In genomic region chr7:127209886-127210285, GRCh38 we compare ENCODE assay signal across 41 cellular contexts. TPM values are rescaled to one million over a fixed set of nuclear protein-coding genes. Genes with fewer than 3 reads are reported as not detected.
"Had no signal": no experiment of that assay in that cellular context is flagged by ENCODE, and none has a peak within 500 bp of the region (broad histone marks: within the 10 kb centered on the region; RNA-seq: fewer than 3 reads in every experiment).

No MANE protein-coding gene starts in this region.

- H3K36me3 Mint-ChIP-seq: activated naive CD4-positive, alpha-beta T cell treated with anti-CD3 and anti-CD28 coated beads, Interleukin-2, amount 10 ng/mL, durations not matched to agents 7 days and 5 days; activated naive CD4-positive, alpha-beta T cell treated with anti-CD3 and anti-CD28 coated beads, Interleukin-2, amount 50 U/mL, for 24 hours; activated naive CD4-positive, alpha-beta T cell treated with anti-CD3 and anti-CD28 coated beads, Interleukin-2, amount 50 U/mL, for 72 hours; activated naive CD8-positive, alpha-beta T cell; activated naive CD8-positive, alpha-beta T cell treated with anti-CD3 and anti-CD28 coated beads for 36 hours; activated naive CD8-positive, alpha-beta T cell treated with anti-CD3 and anti-CD28 coated beads, Interleukin-2, amount 10 ng/mL, durations not matched to agents 7 days and 5 days; brain had no signal

- FAIRE-seq: astrocyte, bronchial epithelial cell had no signal

- H3K36me3 ChIP-seq: adrenal gland, ascending aorta, brain microvascular endothelial cell, breast epithelium, cardiac muscle cell had no signal

- ATAC-seq: activated naive CD4-positive, alpha-beta T cell treated with anti-CD3 and anti-CD28 coated beads, Interleukin-2, amount 50 U/mL, for 72 hours; activated naive CD8-positive, alpha-beta T cell treated with anti-CD3 and anti-CD28 coated beads, Interleukin-2, amount 50 U/mL, for 24 hours; activated T-cell treated with anti-CD3 and anti-CD28 coated beads, Interleukin-2, amount 50 U/mL, for 4 hours; activated T-cell treated with anti-CD3 and anti-CD28 coated beads, Interleukin-2, amount 50 U/mL, for 72 hours; activated T-helper 17 cell treated with anti-CD3 and anti-CD28 coated beads, Interleukin-2, amount 50 U/mL, for 72 hours; body of pancreas had no signal

- H3K4me1 ChIP-seq: adrenal gland, ascending aorta, breast epithelium had no signal

- H3K27ac Mint-ChIP-seq: activated naive CD4-positive, alpha-beta T cell treated with anti-CD3 and anti-CD28 coated beads for 36 hours; activated naive CD4-positive, alpha-beta T cell treated with anti-CD3 and anti-CD28 coated beads, Interleukin-2, amount 10 ng/mL, durations not matched to agents 7 days and 5 days; activated naive CD4-positive, alpha-beta T cell treated with anti-CD3 and anti-CD28 coated beads, Interleukin-2, amount 50 U/mL, for 24 hours; activated naive CD4-positive, alpha-beta T cell treated with anti-CD3 and anti-CD28 coated beads, Interleukin-2, amount 50 U/mL, for 72 hours; activated naive CD8-positive, alpha-beta T cell; activated naive CD8-positive, alpha-beta T cell treated with anti-CD3 and anti-CD28 coated beads for 36 hours; activated naive CD8-positive, alpha-beta T cell treated with anti-CD3 and anti-CD28 coated beads, Interleukin-2, amount 10 ng/mL, durations not matched to agents 7 days and 5 days; activated naive CD8-positive, alpha-beta T cell treated with anti-CD3 and anti-CD28 coated beads, Interleukin-2, amount 50 U/mL, for 24 hours; activated T-cell treated with anti-CD3 and anti-CD28 coated beads, Interleukin-2, amount 50 U/mL, for 24 hours; activated T-cell treated with anti-CD3 and anti-CD28 coated beads, Interleukin-2, amount 50 U/mL, for 72 hours; activated T-helper 1 cell treated with anti-CD3 and anti-CD28 coated beads, Interleukin-12 subunit alpha, Interleukin-12 subunit beta, Interleukin-2, Interleukin-4 antibody, amounts not matched to agents 30 ng/mL and 10 ng/mL and 1 ng/mL, durations not matched to agents 14 hours and 24 hours and 36 hours; activated T-helper 17 cell treated with anti-CD3 and anti-CD28 coated beads, Interleukin-2, amount 50 U/mL, for 72 hours; activated T-helper 2 cell treated with anti-CD3 and anti-CD28 coated beads, Interferon-gamma antibody, Interleukin-2, Interleukin-4, amounts not matched to agents 10 μg/mL and 5 μg/mL and 100 μg/mL, durations not matched to agents 14 hours and 24 hours and 36 hours; brain had no signal

- H3K9me3 Mint-ChIP-seq: activated naive CD4-positive, alpha-beta T cell treated with anti-CD3 and anti-CD28 coated beads for 36 hours; activated naive CD4-positive, alpha-beta T cell treated with anti-CD3 and anti-CD28 coated beads, Interleukin-2, amount 10 ng/mL, durations not matched to agents 7 days and 5 days; activated naive CD4-positive, alpha-beta T cell treated with anti-CD3 and anti-CD28 coated beads, Interleukin-2, amount 50 U/mL, for 24 hours; activated naive CD4-positive, alpha-beta T cell treated with anti-CD3 and anti-CD28 coated beads, Interleukin-2, amount 50 U/mL, for 72 hours; activated naive CD8-positive, alpha-beta T cell treated with anti-CD3 and anti-CD28 coated beads for 36 hours; activated naive CD8-positive, alpha-beta T cell treated with anti-CD3 and anti-CD28 coated beads, Interleukin-2, amount 50 U/mL, for 24 hours; activated T-cell treated with anti-CD3 and anti-CD28 coated beads, Interleukin-2, amount 50 U/mL, for 24 hours; activated T-cell treated with anti-CD3 and anti-CD28 coated beads, Interleukin-2, amount 50 U/mL, for 4 hours; activated T-cell treated with anti-CD3 and anti-CD28 coated beads, Interleukin-2, amount 50 U/mL, for 72 hours; activated T-helper 1 cell treated with anti-CD3 and anti-CD28 coated beads, Interleukin-12 subunit alpha, Interleukin-12 subunit beta, Interleukin-2, Interleukin-4 antibody, amounts not matched to agents 30 ng/mL and 10 ng/mL and 1 ng/mL, durations not matched to agents 14 hours and 24 hours and 36 hours; activated T-helper 17 cell treated with anti-CD3 and anti-CD28 coated beads, Interleukin-2, amount 50 U/mL, for 72 hours; activated T-helper 2 cell treated with anti-CD3 and anti-CD28 coated beads, Interferon-gamma antibody, Interleukin-2, Interleukin-4, amounts not matched to agents 10 μg/mL and 5 μg/mL and 100 μg/mL, durations not matched to agents 14 hours and 24 hours and 36 hours; brain; central memory CD8-positive, alpha-beta T cell had no signal

- H3K27me3 ChIP-seq: adrenal gland, ascending aorta, body of pancreas, brain microvascular endothelial cell, breast epithelium, cardiac muscle cell had no signal

- H3K4me1 Mint-ChIP-seq: activated naive CD4-positive, alpha-beta T cell treated with anti-CD3 and anti-CD28 coated beads, Interleukin-2, amount 10 ng/mL, durations not matched to agents 7 days and 5 days; activated naive CD4-positive, alpha-beta T cell treated with anti-CD3 and anti-CD28 coated beads, Interleukin-2, amount 50 U/mL, for 24 hours; activated naive CD8-positive, alpha-beta T cell treated with anti-CD3 and anti-CD28 coated beads for 36 hours; activated naive CD8-positive, alpha-beta T cell treated with anti-CD3 and anti-CD28 coated beads, Interleukin-2, amount 10 ng/mL, durations not matched to agents 7 days and 5 days; activated naive CD8-positive, alpha-beta T cell treated with anti-CD3 and anti-CD28 coated beads, Interleukin-2, amount 50 U/mL, for 24 hours; activated T-helper 17 cell treated with anti-CD3 and anti-CD28 coated beads, Interleukin-2, amount 50 U/mL, for 72 hours; central memory CD8-positive, alpha-beta T cell had no signal

- H3K4me3 Mint-ChIP-seq: activated naive CD4-positive, alpha-beta T cell treated with anti-CD3 and anti-CD28 coated beads for 36 hours; activated naive CD4-positive, alpha-beta T cell treated with anti-CD3 and anti-CD28 coated beads, Interleukin-2, amount 10 ng/mL, durations not matched to agents 7 days and 5 days; activated naive CD4-positive, alpha-beta T cell treated with anti-CD3 and anti-CD28 coated beads, Interleukin-2, amount 50 U/mL, for 24 hours; activated naive CD8-positive, alpha-beta T cell; activated naive CD8-positive, alpha-beta T cell treated with anti-CD3 and anti-CD28 coated beads for 36 hours; activated naive CD8-positive, alpha-beta T cell treated with anti-CD3 and anti-CD28 coated beads, Interleukin-2, amount 10 ng/mL, durations not matched to agents 7 days and 5 days; activated naive CD8-positive, alpha-beta T cell treated with anti-CD3 and anti-CD28 coated beads, Interleukin-2, amount 50 U/mL, for 24 hours; activated T-cell treated with anti-CD3 and anti-CD28 coated beads, Interleukin-2, amount 50 U/mL, for 24 hours; activated T-cell treated with anti-CD3 and anti-CD28 coated beads, Interleukin-2, amount 50 U/mL, for 4 hours; activated T-cell treated with anti-CD3 and anti-CD28 coated beads, Interleukin-2, amount 50 U/mL, for 72 hours; activated T-helper 1 cell treated with anti-CD3 and anti-CD28 coated beads, Interleukin-12 subunit alpha, Interleukin-12 subunit beta, Interleukin-2, Interleukin-4 antibody, amounts not matched to agents 30 ng/mL and 10 ng/mL and 1 ng/mL, durations not matched to agents 14 hours and 24 hours and 36 hours; activated T-helper 17 cell treated with anti-CD3 and anti-CD28 coated beads, Interleukin-2, amount 50 U/mL, for 72 hours; brain; central memory CD8-positive, alpha-beta T cell had no signal

- DNase-seq: activated effector memory CD4-positive, alpha-beta T cell treated with anti-CD3 and anti-CD28 coated beads, Interleukin-2, amount 50 U/mL, for 16 hours; activated effector memory CD4-positive, alpha-beta T cell treated with Interleukin-2 at 50 U/mL for 16 hours; activated gamma-delta T cell; activated gamma-delta T cell treated with Interleukin-2 at 50 U/mL for 16 hours; activated naive CD4-positive, alpha-beta T cell; activated naive CD4-positive, alpha-beta T cell treated with anti-CD3 and anti-CD28 coated beads for 36 hours; activated naive CD4-positive, alpha-beta T cell treated with anti-CD3 and anti-CD28 coated beads, Interleukin-2, amount 10 ng/mL, durations not matched to agents 7 days and 5 days; activated naive CD4-positive, alpha-beta T cell treated with anti-CD3 and anti-CD28 coated beads, Interleukin-2, amount 50 U/mL, for 16 hours; activated naive CD4-positive, alpha-beta T cell treated with Interleukin-2 at 50 U/mL for 16 hours; activated naive CD8-positive, alpha-beta T cell treated with anti-CD3 and anti-CD28 coated beads for 36 hours; activated naive CD8-positive, alpha-beta T cell treated with anti-CD3 and anti-CD28 coated beads, Interleukin-2, amount 10 ng/mL, durations not matched to agents 7 days and 5 days; activated naive CD8-positive, alpha-beta T cell treated with anti-CD3 and anti-CD28 coated beads, Interleukin-2, amount 50 U/mL, for 24 hours; activated T-cell treated with anti-CD3 and anti-CD28 coated beads for 4 hours; activated T-cell treated with anti-CD3 and anti-CD28 coated beads, Interleukin-2, amount 50 U/mL, for 1 hour; activated T-cell treated with anti-CD3 and anti-CD28 coated beads, Interleukin-2, amount 50 U/mL, for 24 hours; activated T-cell treated with anti-CD3 and anti-CD28 coated beads, Interleukin-2, amount 50 U/mL, for 4 hours; activated T-cell treated with anti-CD3 and anti-CD28 coated beads, Interleukin-2, amount 50 U/mL, for 48 hours; activated T-cell treated with anti-CD3 and anti-CD28 coated beads, Interleukin-2, amount 50 U/mL, for 72 hours; adrenal gland; amniotic stem cell; amygdala; anterior cingulate cortex; aorta; body of pancreas; brain microvascular endothelial cell; caudate nucleus; central memory CD4-positive, alpha-beta T cell; cerebellar nuclear complex had no signal

- H3K4me3 ChIP-seq: adrenal gland, ascending aorta, body of pancreas, breast epithelium, cardiac muscle cell had no signal

- H3K27ac ChIP-seq: adrenal gland, ascending aorta, body of pancreas, brain microvascular endothelial cell, breast epithelium, cardiac muscle cell had no signal

- H3K9me3 ChIP-seq: adrenal gland, ascending aorta, body of pancreas, breast epithelium had no signal

RNA-seq across cellular contexts. Expression of gene GRM8, which starts 42.9 kb away (rescaled TPM):
- total RNA-seq: activated naive CD4-positive, alpha-beta T cell treated with anti-CD3 and anti-CD28 coated beads for 36 hours; activated naive CD4-positive, alpha-beta T cell treated with anti-CD3 and anti-CD28 coated beads, Interleukin-2, amount 50 U/mL, for 72 hours; activated naive CD8-positive, alpha-beta T cell treated with anti-CD3 and anti-CD28 coated beads for 36 hours; activated naive CD8-positive, alpha-beta T cell treated with anti-CD3 and anti-CD28 coated beads, Interleukin-2, amount 10 ng/mL, durations not matched to agents 7 days and 5 days; activated T-cell treated with anti-CD3 and anti-CD28 coated beads, Interleukin-2, amount 50 U/mL, for 4 hours; activated T-cell treated with anti-CD3 and anti-CD28 coated beads, Interleukin-2, amount 50 U/mL, for 72 hours; activated T-helper 1 cell treated with anti-CD3 and anti-CD28 coated beads, Interleukin-12 subunit alpha, Interleukin-12 subunit beta, Interleukin-2, Interleukin-4 antibody, amounts not matched to agents 30 ng/mL and 10 ng/mL and 1 ng/mL, durations not matched to agents 14 hours and 24 hours and 36 hours; activated T-helper 17 cell treated with anti-CD3 and anti-CD28 coated beads, Interleukin-2, amount 50 U/mL, for 72 hours; activated T-helper 2 cell treated with anti-CD3 and anti-CD28 coated beads, Interferon-gamma antibody, Interleukin-2, Interleukin-4, amounts not matched to agents 10 μg/mL and 5 μg/mL and 100 μg/mL, durations not matched to agents 14 hours and 24 hours and 36 hours; aorta; ascending aorta; breast epithelium; bronchial epithelial cell had no signal
